ENCODE assay signal across 9 cellular contexts in the genomic region with DNA sequence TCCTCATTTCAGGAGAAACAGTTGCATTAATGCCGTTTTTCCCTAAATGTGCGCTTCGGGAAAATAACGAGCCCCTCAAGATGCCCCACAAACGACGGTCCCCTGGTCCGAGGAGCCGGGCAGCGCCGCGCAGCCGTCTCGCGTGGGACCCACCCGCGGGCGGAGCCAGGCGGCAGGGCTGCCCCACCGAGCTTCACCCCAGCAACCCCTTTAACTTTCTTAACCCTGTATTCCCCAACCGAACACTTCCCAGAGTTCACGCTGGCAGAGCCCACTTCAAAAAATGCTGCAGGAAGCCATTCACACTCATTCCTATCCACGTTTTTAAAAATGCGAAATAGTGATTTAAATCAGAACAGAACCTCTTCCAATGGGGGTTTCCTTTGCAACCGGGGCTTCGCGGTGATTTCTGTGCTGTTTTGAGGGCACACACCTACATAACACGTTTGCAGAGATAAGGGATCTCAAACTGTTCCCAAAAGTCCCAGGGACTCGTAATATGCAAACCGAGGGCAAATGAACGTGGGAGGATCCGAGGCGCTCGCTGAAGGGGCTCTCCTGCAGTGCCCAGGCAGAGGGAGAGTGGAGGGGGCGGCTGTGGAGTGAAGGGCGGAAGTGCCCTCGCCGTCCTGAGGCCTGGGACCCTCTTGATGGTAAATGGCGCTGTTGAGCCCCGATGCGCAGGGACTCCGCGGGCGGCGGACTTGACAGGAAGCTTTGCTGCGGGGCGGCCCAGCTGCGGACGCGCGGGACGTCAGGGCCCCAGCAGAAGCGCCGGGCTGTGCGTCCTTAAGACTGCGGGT.
A peak's percentile ranks its signal among the peaks of the same experiment; 100 is the strongest.
DNase-seq lines count a peak whose midpoint lies in the region; ATAC-seq and TF ChIP-seq lines count a peak whose summit lies in the region.
"Had no signal": no experiment of that assay in that cellular context is flagged by ENCODE, and none has a peak within 500 bp of the region (broad histone marks: within the 10 kb centered on the region; RNA-seq: fewer than 3 reads in every experiment).

No MANE protein-coding gene starts in this region.

- DNase-seq in NCI-H2081 (lab: John Stamatoyannopoulos, UW) (peak; percentile 48 to 66), NCI-H2081 treated with DMSO at 0.1 percent for 48 hours (lab: John Stamatoyannopoulos, UW) (no peak), NCI-H146 treated with DMSO at 0.1 percent for 48 hours (lab: John Stamatoyannopoulos, UW; ENCODE audit: unreplicated experiment) (peak; percentile 15), esophagus squamous epithelium (lab: John Stamatoyannopoulos, UW) (no peak), naive B cell (peak; percentile 57), thyroid gland (peak; percentile 26 to 30)
- peak; percentile 64 for DNase-seq in activated CD8-positive, alpha-beta T cell treated with anti-CD3 and anti-CD28 coated beads, Interleukin-2, amount 10 ng/mL, durations not matched to agents 7 days and 5 days
- DNase-seq: DND-41 had no signal

- H3K36me3 Mint-ChIP-seq in activated CD8-positive, alpha-beta T cell treated with anti-CD3 and anti-CD28 coated beads, Interleukin-2, amount 10 ng/mL, durations not matched to agents 7 days and 5 days (ENCODE audit: low read depth) = no peaks in the 10 kb centered on the region
- no peaks in the 10 kb centered on the region for H3K36me3 Mint-ChIP-seq in naive B cell

- no peak overlapping the region for H3K27ac Mint-ChIP-seq in activated CD8-positive, alpha-beta T cell treated with anti-CD3 and anti-CD28 coated beads, Interleukin-2, amount 10 ng/mL, durations not matched to agents 7 days and 5 days
- peak overlapping the region in 5 of 6 donors; percentile 32 to 93 (median 78) for H3K27ac Mint-ChIP-seq in naive B cell

- H3K4me3 Mint-ChIP-seq in activated CD8-positive, alpha-beta T cell treated with anti-CD3 and anti-CD28 coated beads, Interleukin-2, amount 10 ng/mL, durations not matched to agents 7 days and 5 days = peak overlapping the region; percentile 58
- H3K4me3 Mint-ChIP-seq in naive B cell = peak overlapping the region; percentile 92 to 96 (median 94)

- 1% methylated on average over 24 to 30 of the region's 55 CpGs for WGBS in esophagus squamous epithelium, 2 donors
- WGBS in thyroid gland, 2 donors = 1% methylated on average over 40 to 55 of the region's 55 CpGs

- peak; percentile 83 for ATAC-seq in HG02610 (IDR thresholded peaks at IDR 0.05; ENCODE audit: unreplicated experiment)
- peak; percentile 94 for ATAC-seq in activated CD8-positive, alpha-beta T cell treated with anti-CD3 and anti-CD28 coated beads, Interleukin-2, amount 10 ng/mL, durations not matched to agents 7 days and 5 days
- ATAC-seq in naive B cell (ENCODE audit: low read depth in 2 of 2) = peak; percentile 87

- H3K36me3 ChIP-seq in esophagus squamous epithelium (no peaks in the 10 kb centered on the region), thyroid gland (no peaks in the 10 kb centered on the region)

- H3K9me3 ChIP-seq in esophagus squamous epithelium (no peaks in the 10 kb centered on the region), thyroid gland (no peaks in the 10 kb centered on the region)

- H3K4me1 Mint-ChIP-seq in activated CD8-positive, alpha-beta T cell treated with anti-CD3 and anti-CD28 coated beads, Interleukin-2, amount 10 ng/mL, durations not matched to agents 7 days and 5 days (ENCODE audit: low read depth) = peaks cover 9% of the 10 kb centered on the region
- peaks cover 8 to 16% (median 11%) of the 10 kb centered on the region in 3 donors for H3K4me1 Mint-ChIP-seq in naive B cell

- H3K27ac ChIP-seq in esophagus squamous epithelium (peak overlapping the region in 2 of 4 donors; percentile 2 to 13), thyroid gland (no peak overlapping the region)

- intact Hi-C loops in esophagus squamous epithelium (cut with DNase I) (no loop called here), thyroid gland (cut with DNase I) (no loop called here)

- POLR2A ChIA-PET in activated CD8-positive, alpha-beta T cell treated with anti-CD3 and anti-CD28 coated beads, Interleukin-2, amount 10 ng/mL, durations not matched to agents 7 days and 5 days (lab: Charles Lee) = interaction anchor here (0.5 kb wide), 1 partner anchor 12 kb away, joined by 3 read pairs; no protein-coding TSS in a partner anchor

- H3K9me3 Mint-ChIP-seq in activated CD8-positive, alpha-beta T cell treated with anti-CD3 and anti-CD28 coated beads, Interleukin-2, amount 10 ng/mL, durations not matched to agents 7 days and 5 days (ENCODE audit: insufficient read depth) = no peaks in the 10 kb centered on the region
- no peaks in the 10 kb centered on the region for H3K9me3 Mint-ChIP-seq in naive B cell

- H3K4me3 ChIP-seq in esophagus squamous epithelium = peak overlapping the region; percentile 31 to 72 (median 48)
- peak overlapping the region; percentile 19 to 53 (median 38) for H3K4me3 ChIP-seq in thyroid gland (replicated peaks in 1 of 3)

- H3K4me1 ChIP-seq in esophagus squamous epithelium = peaks cover 0 to 17% (median 11%) of the 10 kb centered on the region in 3 donors
- H3K4me1 ChIP-seq in thyroid gland = no peaks in the 10 kb centered on the region

- TF ChIP-seq POLR2A in esophagus squamous epithelium (IDR thresholded peaks at IDR 0.05) (no peak), thyroid gland (IDR thresholded peaks at IDR 0.05) (no peak)

- peaks cover 0 to 28% (median 0%) of the 10 kb centered on the region in 4 donors for H3K27me3 ChIP-seq in esophagus squamous epithelium
- H3K27me3 ChIP-seq in thyroid gland = no peaks in the 10 kb centered on the region

- TF ChIP-seq CTCF in esophagus squamous epithelium (IDR thresholded peaks at IDR 0.05) (no peak), thyroid gland (IDR thresholded peaks at IDR 0.05) (no peak)

- peaks cover 44% of the 10 kb centered on the region for H3K27me3 Mint-ChIP-seq in activated CD8-positive, alpha-beta T cell treated with anti-CD3 and anti-CD28 coated beads, Interleukin-2, amount 10 ng/mL, durations not matched to agents 7 days and 5 days (ENCODE audit: low read depth)
- H3K27me3 Mint-ChIP-seq in naive B cell = peaks cover 0 to 17% (median 5%) of the 10 kb centered on the region in 3 donors

- CTCF ChIA-PET in activated CD8-positive, alpha-beta T cell treated with anti-CD3 and anti-CD28 coated beads, Interleukin-2, amount 10 ng/mL, durations not matched to agents 7 days and 5 days (lab: Charles Lee) = interaction anchor here (1.0 to 1.1 kb wide), 2 partner anchors 11 to 41 kb away, joined by 3 to 5 read pairs; no protein-coding TSS in a partner anchor

Comparison
In these comparisons a context has a peak if more than half of its experiments do, and no peak if none do; other contexts are left out.
1. DNase-seq: peak in NCI-H2081 (2 of 2), NCI-H146 treated with DMSO at 0.1 percent for 48 hours (single experiment), activated CD8-positive, alpha-beta T cell treated with anti-CD3 and anti-CD28 coated beads, Interleukin-2, amount 10 ng/mL, durations not matched to agents 7 days and 5 days (single experiment), naive B cell (single experiment) and thyroid gland (2 of 2); none in NCI-H2081 treated with DMSO at 0.1 percent for 48 hours (single experiment) and esophagus squamous epithelium (single experiment).
2. Peak in every context shown above with its lines, with median percentiles within 50 percentile points of each other: ATAC-seq.